11 cellular contexts compared by ENCODE assay signal in genomic region chr2:234978466-234979203, GRCh38. TPM values are rescaled to one million over a fixed set of nuclear protein-coding genes. Genes with fewer than 3 reads are reported as not detected.
DNase-seq lines count a peak whose midpoint lies in the region; ATAC-seq and TF ChIP-seq lines count a peak whose summit lies in the region.
"Had no signal": no experiment of that assay in that cellular context is flagged by ENCODE, and none has a peak within 500 bp of the region (broad histone marks: within the 10 kb centered on the region; RNA-seq: fewer than 3 reads in every experiment).

No MANE protein-coding gene starts in this region.

- no peak for TF ChIP-seq EP300 in esophagus muscularis mucosa (IDR thresholded peaks at IDR 0.05)

- H3K4me3 ChIP-seq in Caco-2 (ENCODE audit: low read depth, low read length) (no peak overlapping the region), esophagus muscularis mucosa (peak overlapping the region in 1 of 4 donors; percentile 25), parathyroid adenoma (ENCODE audit: low read depth, low read length) (no peak overlapping the region)

- H3K36me3 ChIP-seq in Caco-2 (ENCODE audit: control insufficient read depth, insufficient read depth, low read length) (no peaks in the 10 kb centered on the region), esophagus muscularis mucosa (no peaks in the 10 kb centered on the region), parathyroid adenoma (ENCODE audit: control insufficient read depth, insufficient read depth, low read length) (no peaks in the 10 kb centered on the region)

- ATAC-seq in HG03442 (IDR thresholded peaks at IDR 0.05; ENCODE audit: unreplicated experiment): no peak

- CTCF ChIA-PET in Caco-2 (lab: Charles Lee): no interaction called here

- H2AFZ ChIP-seq in parathyroid adenoma: no peak overlapping the region

- H3K9me3 ChIP-seq in Caco-2 (0 out of 2 replicates have a peak, but pooled peaks cover 5% of the 10 kb centered on the region), esophagus muscularis mucosa (no peaks in the 10 kb centered on the region), parathyroid adenoma (ENCODE audit: control insufficient read depth, low read length) (no peaks in the 10 kb centered on the region)

- H3K4me1 Mint-ChIP-seq in Caco-2 (ENCODE audit: low read depth, unreplicated experiment): peaks cover 23% of the 10 kb centered on the region

- H3K27me3 Mint-ChIP-seq in Caco-2 (ENCODE audit: insufficient read depth, unreplicated experiment): no peaks in the 10 kb centered on the region

- H3K4me2 ChIP-seq in parathyroid adenoma (ENCODE audit: low read length): no peak overlapping the region

- H3K4me1 ChIP-seq in Caco-2 (peaks cover 36% of the 10 kb centered on the region), esophagus muscularis mucosa (peaks cover 80 to 96% (median 87%) of the 10 kb centered on the region in 4 donors), parathyroid adenoma (no peaks in the 10 kb centered on the region)

- POLR2A ChIA-PET in Caco-2 (lab: Charles Lee): no interaction called here

- intact Hi-C loops in Caco-2 (cut with micrococcal nuclease; ENCODE audit: unreplicated experiment) (no loop called here), esophagus muscularis mucosa (cut with DNase I) (no loop called here)

- no peak for TF ChIP-seq POLR2A in esophagus muscularis mucosa (IDR thresholded peaks at IDR 0.05; ENCODE audit: low read depth)

- H3K36me3 Mint-ChIP-seq in Caco-2 (ENCODE audit: insufficient read depth, unreplicated experiment): peaks cover 30% of the 10 kb centered on the region

- 76% methylated on average over 23 of the region's 23 CpGs for WGBS in esophagus muscularis mucosa

- H3K27me3 ChIP-seq in Caco-2 (replicated peaks; ENCODE audit: control insufficient read depth, insufficient read depth, low read length) (no peaks in the 10 kb centered on the region), esophagus muscularis mucosa (no peaks in the 10 kb centered on the region), parathyroid adenoma (ENCODE audit: control insufficient read depth, insufficient read depth, low read length) (no peaks in the 10 kb centered on the region)

- H3K9me3 Mint-ChIP-seq in Caco-2 (ENCODE audit: unreplicated experiment): no peaks in the 10 kb centered on the region

- DNase-seq in Caco-2 (no peak), NCI-H345 treated with DMSO at 0.1 percent for 48 hours (lab: John Stamatoyannopoulos, UW; ENCODE audit: unreplicated experiment) (peak; percentile 10), esophagus muscularis mucosa (ENCODE audit: extremely low spot score) (no peak), HuH-7 (ENCODE audit: low spot score) (no peak), amniotic stem cell (lab: John Stamatoyannopoulos, UW) (no peak), CD1c-positive myeloid dendritic cell (ENCODE audit: extremely low spot score) (no peak)
- DNase-seq: activated CD8-positive, alpha-beta memory T cell treated with anti-CD3 and anti-CD28 coated beads, Interleukin-2, amount 50 U/mL, for 48 hours; DMS79; NCI-H1092 treated with DMSO at 0.1 percent for 48 hours had no signal

- no TSS peak for BruUV-seq in Caco-2 (replicated peaks; lab: Mats Ljungman, UMichigan)

- H3K9ac ChIP-seq in parathyroid adenoma: no peak overlapping the region

- no peaks in the 10 kb centered on the region for H3K79me2 ChIP-seq in parathyroid adenoma

- H3K27ac ChIP-seq in esophagus muscularis mucosa (replicated peaks in 1 of 4): peak overlapping the region in 3 of 4 donors; percentile 69 to 81 (median 72)
- H3K27ac ChIP-seq in parathyroid adenoma: peak overlapping the region; percentile 27

- H3K4me3 Mint-ChIP-seq in Caco-2 (ENCODE audit: unreplicated experiment): no peak overlapping the region

- H3K27ac Mint-ChIP-seq in Caco-2 (ENCODE audit: unreplicated experiment): peak overlapping the region; percentile 57

- TF ChIP-seq CTCF in Caco-2 (IDR thresholded peaks at IDR 0.05; ENCODE audit: insufficient read depth in 1 of 2, low read depth in 1 of 2, low read length in 1 of 2, severe bottlenecking in 1 of 2, unreplicated experiment in 1 of 2) (no peak), esophagus muscularis mucosa (IDR thresholded peaks at IDR 0.05) (no peak), parathyroid adenoma (IDR thresholded peaks at IDR 0.05) (no peak)

RNA-seq across cellular contexts. Expression of gene SH3BP4, which starts 26.8 kb away (rescaled TPM):
- total RNA-seq in Caco-2 (2022) (29.1 and 29.9 TPM in 2 replicates), esophagus muscularis mucosa (10 to 100 TPM; 25.3 to 63.1 (median 48.4) TPM)
